Comparison of ENCODE assay signal across 8 cellular contexts in genomic region chr1:29123871-29124365, GRCh38. TPM values are rescaled to one million over a fixed set of nuclear protein-coding genes. Genes with fewer than 3 reads are reported as not detected.
A peak's percentile ranks its signal among the peaks of the same experiment; 100 is the strongest.
DNase-seq lines count a peak whose midpoint lies in the region; ATAC-seq and TF ChIP-seq lines count a peak whose summit lies in the region.

Gene TMEM200B (minus strand): TSS chr1:29123903. CDS start chr1:29121828, 2,075 bp downstream.

- no peaks in the 10 kb centered on the region for H3K36me3 ChIP-seq in psoas muscle (ENCODE audit: insufficient read depth in 1 of 2, low read depth in 1 of 2)

- peaks cover 6% of the 10 kb centered on the region for H3K4me1 ChIP-seq in psoas muscle

- intact Hi-C loops in Right ventricle myocardium superior (cut with DNase I): no loop called here
- intact Hi-C loops in psoas muscle (cut with DNase I): loop anchor here in 1 of 2 donors (5.0 kb wide), 1 partner anchor 78 kb away; no protein-coding TSS in a partner anchor

- H3K27me3 ChIP-seq in psoas muscle (ENCODE audit: insufficient read depth in 3 of 3, low read length in 2 of 3): peaks cover 0 to 50% (median 16%) of the 10 kb centered on the region in 3 donors

- peak within 1 kb of the TSS; percentile 73 for H3K27ac ChIP-seq in psoas muscle

- no peak for DNase-seq in Right ventricle myocardium superior
- DNase-seq in psoas muscle: no peak
- DNase-seq in NCI-H146 (lab: John Stamatoyannopoulos, UW): no peak
- no peak for DNase-seq in activated gamma-delta T cell (lab: John Stamatoyannopoulos, UW)
- DNase-seq in OCI-M1 (lab: John Stamatoyannopoulos, UW): no peak
- DNase-seq in dedifferentiated amniotic fluid mesenchymal stem cell (ENCODE audit: extremely low spot score): no peak

- H3K9me3 ChIP-seq in psoas muscle: no peaks in the 10 kb centered on the region

- ATAC-seq in Right ventricle myocardium superior (ENCODE audit: poor library complexity) (peak; percentile 31), psoas muscle (no peak)

- H3K4me3 ChIP-seq in GM08714 (ENCODE audit: low read length): peak within 1 kb of the TSS; percentile 20; the same call in 1 of the 2 replicates
- H3K4me3 ChIP-seq in WI38 (ENCODE audit: low read depth, low read length): peak within 1 kb of the TSS; percentile 64
- peak within 1 kb of the TSS; percentile 77 for H3K4me3 ChIP-seq in psoas muscle

- TF ChIP-seq CTCF in WI38 (IDR thresholded peaks at IDR 0.05; ENCODE audit: low read depth, low read length) (no peak), psoas muscle (IDR thresholded peaks at IDR 0.05) (no peak)

- 1% methylated on average over 23 to 50 of the region's 50 CpGs for WGBS in psoas muscle, 3 donors

RNA-seq across cellular contexts. Expression of gene TMEM200B, which starts in this region (rescaled TPM):
- total RNA-seq in Right ventricle myocardium superior: 2.3 TPM
- total RNA-seq in psoas muscle: under 1 TPM; 0.42 to 0.99 (median 0.73) TPM
- polyA plus RNA-seq in psoas muscle: 1 to 10 TPM in 1 of 3 donors, under 1 TPM in 2; 0.55 to 1.3 (median 0.67) TPM

Comparison
In these comparisons a context has a peak if more than half of its experiments do, and no peak if none do; other contexts are left out.
1. H3K4me3 ChIP-seq: peak in every context shown above with its lines; median percentile 77 in psoas muscle; 64 in WI38; 20 in GM08714.